Comparison of ENCODE assay signal across 2 cellular contexts in the genomic region with DNA sequence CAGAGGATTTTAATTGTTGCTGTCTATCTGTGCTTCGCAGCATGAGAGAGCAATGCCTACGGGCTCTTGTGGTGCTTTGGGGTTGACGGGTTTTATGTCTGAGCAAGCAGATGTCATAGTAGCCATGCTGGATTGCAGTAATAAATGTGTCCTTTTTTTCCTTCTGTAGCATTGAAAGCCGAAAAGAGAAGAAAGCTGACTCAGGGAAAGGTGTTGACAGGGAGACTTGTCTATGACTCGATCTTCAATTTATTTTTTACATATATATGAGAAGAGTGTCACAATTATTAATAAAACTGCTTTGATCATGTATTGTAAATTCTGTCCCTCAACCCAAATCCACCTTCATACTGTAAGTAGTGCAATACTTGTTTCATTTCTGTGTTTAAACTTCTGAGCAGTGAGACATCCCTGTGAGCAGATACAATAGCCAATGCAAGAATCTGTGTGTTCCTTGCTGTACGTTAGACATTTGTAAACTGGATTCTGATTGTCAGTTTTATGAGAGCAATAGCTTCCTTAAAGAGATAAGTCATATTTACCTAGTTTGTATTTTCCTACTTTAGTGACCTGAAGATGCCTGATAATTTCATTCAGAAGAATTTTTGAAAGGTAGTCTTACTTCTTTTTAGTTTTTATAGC.
TF ChIP-seq lines count a peak whose summit lies in the region.

No MANE protein-coding gene starts in this region.

TF ChIP-seq in SK-N-SH treated with all-trans-retinoic acid at 6 μM for 48 hours, 23 proteins besides CTCF, POLR2A, EP300 and RAD21 (continued from another document):
- TF ChIP-seq, protein P1, sequence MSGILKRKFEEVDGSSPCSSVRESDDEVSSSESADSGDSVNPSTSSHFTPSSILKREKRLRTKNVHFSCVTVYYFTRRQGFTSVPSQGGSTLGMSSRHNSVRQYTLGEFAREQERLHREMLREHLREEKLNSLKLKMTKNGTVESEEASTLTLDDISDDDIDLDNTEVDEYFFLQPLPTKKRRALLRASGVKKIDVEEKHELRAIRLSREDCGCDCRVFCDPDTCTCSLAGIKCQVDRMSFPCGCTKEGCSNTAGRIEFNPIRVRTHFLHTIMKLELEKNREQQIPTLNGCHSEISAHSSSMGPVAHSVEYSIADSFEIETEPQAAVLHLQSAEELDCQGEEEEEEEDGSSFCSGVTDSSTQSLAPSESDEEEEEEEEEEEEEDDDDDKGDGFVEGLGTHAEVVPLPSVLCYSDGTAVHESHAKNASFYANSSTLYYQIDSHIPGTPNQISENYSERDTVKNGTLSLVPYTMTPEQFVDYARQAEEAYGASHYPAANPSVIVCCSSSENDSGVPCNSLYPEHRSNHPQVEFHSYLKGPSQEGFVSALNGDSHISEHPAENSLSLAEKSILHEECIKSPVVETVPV (CRISPR knock-in tag; IDR thresholded peaks at IDR 0.05), result no peak
- TF ChIP-seq ARNTL (CRISPR knock-in tag; IDR thresholded peaks at IDR 0.05; ENCODE audit: borderline replicate concordance, low read depth) (no peak), SNAI2 (CRISPR knock-in tag; IDR thresholded peaks at IDR 0.05) (no peak), TCF4 (CRISPR knock-in tag; IDR thresholded peaks at IDR 0.05; ENCODE audit: borderline replicate concordance) (no peak), PPARA (CRISPR knock-in tag; IDR thresholded peaks at IDR 0.05; ENCODE audit: borderline replicate concordance) (no peak), ZC3H10 (CRISPR knock-in tag; IDR thresholded peaks at IDR 0.05) (no peak)
- TF ChIP-seq, protein P2, sequence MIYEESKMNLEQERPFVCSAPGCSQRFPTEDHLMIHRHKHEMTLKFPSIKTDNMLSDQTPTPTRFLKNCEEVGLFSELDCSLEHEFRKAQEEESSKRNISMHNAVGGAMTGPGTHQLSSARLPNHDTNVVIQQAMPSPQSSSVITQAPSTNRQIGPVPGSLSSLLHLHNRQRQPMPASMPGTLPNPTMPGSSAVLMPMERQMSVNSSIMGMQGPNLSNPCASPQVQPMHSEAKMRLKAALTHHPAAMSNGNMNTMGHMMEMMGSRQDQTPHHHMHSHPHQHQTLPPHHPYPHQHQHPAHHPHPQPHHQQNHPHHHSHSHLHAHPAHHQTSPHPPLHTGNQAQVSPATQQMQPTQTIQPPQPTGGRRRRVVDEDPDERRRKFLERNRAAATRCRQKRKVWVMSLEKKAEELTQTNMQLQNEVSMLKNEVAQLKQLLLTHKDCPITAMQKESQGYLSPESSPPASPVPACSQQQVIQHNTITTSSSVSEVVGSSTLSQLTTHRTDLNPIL (CRISPR knock-in tag; IDR thresholded peaks at IDR 0.05; ENCODE audit: low read depth), result no peak

TF ChIP-seq in SK-N-SH, 30 proteins besides CTCF, POLR2A, EP300 and RAD21 (continued from another document):
- TF ChIP-seq SMC3 (IDR thresholded peaks at IDR 0.05; ENCODE audit: low read depth, low read length), result no peak
- TF ChIP-seq NFIC (IDR thresholded peaks at IDR 0.05; ENCODE audit: borderline replicate concordance), result no peak
- TF ChIP-seq CHD2 (IDR thresholded peaks at IDR 0.05; ENCODE audit: low read length, partially characterized antibody), result no peak
- no peak for TF ChIP-seq RFX5 (IDR thresholded peaks at IDR 0.05; ENCODE audit: low read length)
- no peak for TF ChIP-seq NRF1 (IDR thresholded peaks at IDR 0.05; ENCODE audit: low read depth, low read length)
- TF ChIP-seq, protein P3, sequence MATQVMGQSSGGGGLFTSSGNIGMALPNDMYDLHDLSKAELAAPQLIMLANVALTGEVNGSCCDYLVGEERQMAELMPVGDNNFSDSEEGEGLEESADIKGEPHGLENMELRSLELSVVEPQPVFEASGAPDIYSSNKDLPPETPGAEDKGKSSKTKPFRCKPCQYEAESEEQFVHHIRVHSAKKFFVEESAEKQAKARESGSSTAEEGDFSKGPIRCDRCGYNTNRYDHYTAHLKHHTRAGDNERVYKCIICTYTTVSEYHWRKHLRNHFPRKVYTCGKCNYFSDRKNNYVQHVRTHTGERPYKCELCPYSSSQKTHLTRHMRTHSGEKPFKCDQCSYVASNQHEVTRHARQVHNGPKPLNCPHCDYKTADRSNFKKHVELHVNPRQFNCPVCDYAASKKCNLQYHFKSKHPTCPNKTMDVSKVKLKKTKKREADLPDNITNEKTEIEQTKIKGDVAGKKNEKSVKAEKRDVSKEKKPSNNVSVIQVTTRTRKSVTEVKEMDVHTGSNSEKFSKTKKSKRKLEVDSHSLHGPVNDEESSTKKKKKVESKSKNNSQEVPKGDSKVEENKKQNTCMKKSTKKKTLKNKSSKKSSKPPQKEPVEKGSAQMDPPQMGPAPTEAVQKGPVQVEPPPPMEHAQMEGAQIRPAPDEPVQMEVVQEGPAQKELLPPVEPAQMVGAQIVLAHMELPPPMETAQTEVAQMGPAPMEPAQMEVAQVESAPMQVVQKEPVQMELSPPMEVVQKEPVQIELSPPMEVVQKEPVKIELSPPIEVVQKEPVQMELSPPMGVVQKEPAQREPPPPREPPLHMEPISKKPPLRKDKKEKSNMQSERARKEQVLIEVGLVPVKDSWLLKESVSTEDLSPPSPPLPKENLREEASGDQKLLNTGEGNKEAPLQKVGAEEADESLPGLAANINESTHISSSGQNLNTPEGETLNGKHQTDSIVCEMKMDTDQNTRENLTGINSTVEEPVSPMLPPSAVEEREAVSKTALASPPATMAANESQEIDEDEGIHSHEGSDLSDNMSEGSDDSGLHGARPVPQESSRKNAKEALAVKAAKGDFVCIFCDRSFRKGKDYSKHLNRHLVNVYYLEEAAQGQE (IDR thresholded peaks at IDR 0.05; ENCODE audit: low read depth, low read length), result no peak
- TF ChIP-seq, protein P4, sequence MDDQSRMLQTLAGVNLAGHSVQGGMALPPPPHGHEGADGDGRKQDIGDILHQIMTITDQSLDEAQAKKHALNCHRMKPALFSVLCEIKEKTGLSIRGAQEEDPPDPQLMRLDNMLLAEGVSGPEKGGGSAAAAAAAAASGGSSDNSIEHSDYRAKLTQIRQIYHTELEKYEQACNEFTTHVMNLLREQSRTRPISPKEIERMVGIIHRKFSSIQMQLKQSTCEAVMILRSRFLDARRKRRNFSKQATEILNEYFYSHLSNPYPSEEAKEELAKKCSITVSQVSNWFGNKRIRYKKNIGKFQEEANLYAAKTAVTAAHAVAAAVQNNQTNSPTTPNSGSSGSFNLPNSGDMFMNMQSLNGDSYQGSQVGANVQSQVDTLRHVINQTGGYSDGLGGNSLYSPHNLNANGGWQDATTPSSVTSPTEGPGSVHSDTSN (IDR thresholded peaks at IDR 0.05), result no peak
